23 cellular contexts compared by ENCODE assay signal in the genomic region with DNA sequence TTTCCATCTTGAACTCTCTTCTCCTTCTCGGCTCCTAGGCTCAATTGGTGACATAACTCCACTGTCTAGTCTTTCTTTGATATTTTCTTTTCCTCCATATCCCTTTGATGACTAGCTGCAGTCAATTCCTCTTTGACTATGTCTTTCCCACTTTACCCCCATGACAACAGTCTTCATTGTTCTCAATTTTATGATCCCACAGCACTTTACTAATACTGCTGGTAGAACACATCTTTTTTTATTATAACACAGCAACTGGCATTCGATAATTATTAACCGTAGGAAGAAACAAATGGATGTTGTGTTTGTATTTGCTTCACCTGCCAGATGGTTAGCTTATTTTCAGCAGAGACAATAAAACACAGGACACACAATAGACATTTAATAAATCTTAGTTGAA.
"Had no signal": no experiment of that assay in that cellular context is flagged by ENCODE, and none has a peak within 500 bp of the region (broad histone marks: within the 10 kb centered on the region; RNA-seq: fewer than 3 reads in every experiment).

No MANE protein-coding gene starts in this region.

- DNase-seq: activated CD4-positive, alpha-beta memory T cell treated with anti-CD3 and anti-CD28 coated beads for 36 hours; activated CD4-positive, alpha-beta T cell treated with anti-CD3 and anti-CD28 coated beads, Interleukin-2, amount 10 ng/mL, durations not matched to agents 7 days and 5 days; activated CD4-positive, CD25-positive, alpha-beta regulatory T cell; activated CD8-positive, alpha-beta memory T cell treated with anti-CD3 and anti-CD28 coated beads for 24 hours; activated effector memory CD4-positive, alpha-beta T cell treated with anti-CD3 and anti-CD28 coated beads, Interleukin-2, amount 50 U/mL, for 16 hours; activated naive CD4-positive, alpha-beta T cell treated with anti-CD3 and anti-CD28 coated beads for 36 hours; activated naive CD8-positive, alpha-beta T cell treated with anti-CD3 and anti-CD28 coated beads for 36 hours; activated T-cell treated with anti-CD3 and anti-CD28 coated beads, Interleukin-2, amount 50 U/mL, for 4 hours; brain microvascular endothelial cell; cerebellar nuclear complex; NCI-H1092 treated with DMSO at 0.1 percent for 48 hours; NCI-H1436 treated with DMSO at 0.1 percent for 48 hours; NCI-H187; NCI-H2081; NCI-H446; NCI-H524; PC-3; SHP77; T-helper 2 cell; T1000 had no signal

- H3K27ac ChIP-seq: brain microvascular endothelial cell, KMS-11, SJSA1, VCaP had no signal

- ATAC-seq: activated T-cell treated with anti-CD3 and anti-CD28 coated beads, Interleukin-2, amount 50 U/mL, for 4 hours; PC-3 had no signal
